Comparison of ENCODE assay signal across 9 cellular contexts in the genomic region with DNA sequence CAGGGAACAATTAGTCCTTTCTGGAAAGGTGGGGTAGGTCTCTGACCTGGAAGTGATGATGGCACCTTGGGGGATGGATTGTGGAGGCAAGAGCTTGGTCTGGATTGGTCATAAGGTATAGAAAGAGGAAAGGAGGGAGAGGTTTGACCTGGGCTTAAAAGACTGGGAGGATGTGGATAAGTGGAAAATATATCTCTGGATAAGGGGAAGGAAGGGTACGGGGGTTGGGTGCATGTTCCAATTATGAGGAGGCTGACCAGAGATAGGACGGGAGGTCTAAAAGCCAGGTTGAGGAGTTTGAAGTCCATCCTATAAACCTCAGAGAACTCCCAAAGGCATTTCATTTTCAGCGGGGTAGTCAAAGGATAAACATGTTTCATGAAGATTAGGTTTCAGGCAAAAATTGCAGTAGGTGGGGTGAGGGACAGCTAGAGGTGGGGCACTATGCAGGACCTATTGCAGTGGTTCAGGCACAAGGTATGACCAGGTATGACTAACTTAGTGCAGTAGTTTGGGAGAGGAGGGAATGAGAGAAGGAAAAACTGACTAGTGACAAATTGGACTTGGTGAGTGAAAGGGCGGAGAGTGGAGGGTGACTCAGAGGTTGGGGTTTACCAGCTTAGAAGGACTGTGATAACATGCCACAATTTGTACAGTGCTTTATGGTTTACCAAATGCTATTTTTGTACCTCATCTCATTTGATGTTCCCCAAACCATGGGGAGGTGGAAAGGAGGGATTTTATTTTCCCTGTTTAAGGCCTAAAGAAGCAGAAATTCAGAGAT. TPM values are rescaled to one million over a fixed set of nuclear protein-coding genes. Genes with fewer than 3 reads are reported as not detected.
DNase-seq lines count a peak whose midpoint lies in the region; ATAC-seq and TF ChIP-seq lines count a peak whose summit lies in the region.
"Had no signal": no experiment of that assay in that cellular context is flagged by ENCODE, and none has a peak within 500 bp of the region (broad histone marks: within the 10 kb centered on the region; RNA-seq: fewer than 3 reads in every experiment).

No MANE protein-coding gene starts in this region.

- intact Hi-C loops in adrenal gland (cut with DNase I), result no loop called here

- H3K4me3 ChIP-seq in ACC112 (ENCODE audit: low read depth, low read length) (peak overlapping the region; percentile 11; the same call in 1 of the 2 replicates), adrenal gland (no peak overlapping the region), muscle layer of duodenum (ENCODE audit: low read depth in 1 of 2, low read length in 2 of 2) (no peak overlapping the region)

- H3K27me3 ChIP-seq in ACC112 (ENCODE audit: insufficient read depth, low read length), result no peaks in the 10 kb centered on the region
- H3K27me3 ChIP-seq in adrenal gland, result no peaks in the 10 kb centered on the region
- H3K27me3 ChIP-seq in muscle layer of duodenum (ENCODE audit: low read depth, low read length), result no peaks in the 10 kb centered on the region

- H3K9me3 ChIP-seq in adrenal gland (replicated peaks in 1 of 3) (no peaks in the 10 kb centered on the region), muscle layer of duodenum (ENCODE audit: control insufficient read depth in 1 of 2, low read length in 2 of 2) (no peaks in the 10 kb centered on the region)

- no peak for TF ChIP-seq POLR2A in adrenal gland (IDR thresholded peaks at IDR 0.05)

- H3K4me1 ChIP-seq in ACC112 (ENCODE audit: control insufficient read depth, insufficient read depth, low read length, unreplicated experiment) (peaks cover 12% of the 10 kb centered on the region), adrenal gland (replicated peaks in 1 of 2) (peaks cover 3 to 52% of the 10 kb centered on the region in 2 donors), muscle layer of duodenum (ENCODE audit: control insufficient read depth in 1 of 2, insufficient read depth in 2 of 2, low read length in 2 of 2) (peaks cover 8 to 18% of the 10 kb centered on the region in 2 donors)

- ATAC-seq in GM21515 (IDR thresholded peaks at IDR 0.05; ENCODE audit: unreplicated experiment) (no peak), GM21717 (IDR thresholded peaks at IDR 0.05; ENCODE audit: unreplicated experiment) (no peak), HG03039 (IDR thresholded peaks at IDR 0.05; ENCODE audit: unreplicated experiment) (no peak), HG03135 (IDR thresholded peaks at IDR 0.05; ENCODE audit: unreplicated experiment) (no peak)

- DNase-seq in HT1080 (ENCODE audit: low read depth) (peak; percentile 81), adrenal gland (peak in 2 of 7 donors; percentile 32 to 75)
- DNase-seq: NCI-H524 treated with DMSO at 0.1 percent for 48 hours had no signal

- WGBS in adrenal gland, 4 donors, result 64 to 72% (median 70%) methylated on average over 4 of the region's 4 CpGs

- H3K36me3 ChIP-seq in ACC112 (ENCODE audit: insufficient read depth, low read length), result no peaks in the 10 kb centered on the region
- no peaks in the 10 kb centered on the region for H3K36me3 ChIP-seq in adrenal gland (replicated peaks in 1 of 2)
- no peaks in the 10 kb centered on the region for H3K36me3 ChIP-seq in muscle layer of duodenum (ENCODE audit: control insufficient read depth in 1 of 2, insufficient read depth in 2 of 2, low read length in 2 of 2)

- no peak for TF ChIP-seq CTCF in adrenal gland (IDR thresholded peaks at IDR 0.05)

- H3K79me2 ChIP-seq in ACC112 (ENCODE audit: control insufficient read depth, insufficient read depth, low read length, unreplicated experiment), result peaks cover 58% of the 10 kb centered on the region

- peak overlapping the region; percentile 40 for H2AFZ ChIP-seq in ACC112 (ENCODE audit: low read length, unreplicated experiment)

- H3K27ac ChIP-seq in ACC112 (ENCODE audit: low read depth, low read length) (peak overlapping the region; percentile 54), adrenal gland (peak overlapping the region in 3 of 5 donors; percentile 43 to 79 (median 57)), muscle layer of duodenum (ENCODE audit: low read length) (peak overlapping the region; percentile 47)

RNA-seq across cellular contexts. Expression of gene PDE8A, which starts 10.7 kb away (rescaled TPM):
- total RNA-seq in HT1080 (2014; rRNA removed; shearing (Covaris generic)), result 25.1 and 26.8 TPM in 2 replicates
- polyA plus RNA-seq in HT1080 (2015; cell fraction: cytosol; rRNA removed), result 27.3 and 41.7 TPM in 2 replicates
- polyA plus RNA-seq in HT1080 (2015; cell fraction: nucleus; rRNA removed), result 84.8 and 91.8 TPM in 2 replicates
- total RNA-seq in adrenal gland, result 10 to 100 TPM; 47.3 to 92.7 (median 60.1) TPM
- 100 to 1,000 TPM in 1 of 3 donors, 10 to 100 TPM in 2; 83.9 to 123 (median 85.5) TPM for polyA plus RNA-seq in adrenal gland
